Comparison of ENCODE assay signal across 8 cellular contexts in the genomic region with DNA sequence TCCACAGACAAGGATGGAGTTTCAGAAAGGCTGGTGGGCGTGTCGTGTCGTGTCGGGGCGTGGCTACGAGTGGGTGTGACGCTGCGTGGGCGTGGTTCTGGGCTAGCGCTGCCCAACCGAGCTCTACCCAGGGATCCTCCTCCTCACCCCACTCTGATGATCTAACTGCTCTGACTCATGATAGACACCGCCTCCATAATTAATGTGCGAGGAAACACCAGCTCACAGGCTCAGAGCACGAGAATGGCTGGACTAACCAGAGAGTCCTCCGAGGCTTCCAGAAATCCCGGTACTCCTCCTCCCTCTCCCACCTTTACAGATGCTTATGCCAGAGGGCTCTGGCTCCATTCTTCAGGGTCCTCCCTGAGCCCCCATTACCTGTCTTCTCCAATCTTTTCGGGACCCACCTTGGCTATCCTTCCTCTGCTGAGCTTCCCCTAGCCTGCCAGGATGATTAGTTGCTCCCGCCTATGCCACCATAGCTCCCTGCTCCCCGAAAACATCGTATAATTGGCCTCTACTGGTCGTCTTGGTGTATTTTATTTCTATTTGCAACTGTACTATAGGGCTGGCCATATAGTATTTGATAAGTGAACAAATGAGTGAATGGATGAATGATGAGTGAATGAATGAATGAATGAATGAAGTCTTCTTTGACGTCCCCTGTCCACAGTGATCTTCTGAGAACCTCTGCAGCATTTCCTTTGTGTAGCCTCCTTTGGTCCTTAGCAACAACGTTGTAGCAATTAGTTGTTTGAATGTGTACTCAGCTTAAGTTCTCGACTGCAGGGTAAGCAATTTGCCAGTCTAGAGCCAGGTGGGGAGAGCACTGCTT. TPM values are rescaled to one million over a fixed set of nuclear protein-coding genes. Genes with fewer than 3 reads are reported as not detected.
DNase-seq lines count a peak whose midpoint lies in the region; ATAC-seq and TF ChIP-seq lines count a peak whose summit lies in the region.

No MANE protein-coding gene starts in this region.

- no peak for TF ChIP-seq CTCF in activated CD8-positive, alpha-beta T cell treated with anti-CD3 and anti-CD28 coated beads for 36 hours (IDR thresholded peaks at IDR 0.05)

- peak; percentile 54 for ATAC-seq in HG02642 (IDR thresholded peaks at IDR 0.05; ENCODE audit: poor library complexity, unreplicated experiment)
- ATAC-seq in activated CD8-positive, alpha-beta T cell treated with anti-CD3 and anti-CD28 coated beads for 36 hours, result peak; percentile 98
- ATAC-seq in memory B cell (ENCODE audit: low read depth), result peak; percentile 94

- no peaks in the 10 kb centered on the region for H3K27me3 Mint-ChIP-seq in activated CD8-positive, alpha-beta T cell treated with anti-CD3 and anti-CD28 coated beads for 36 hours
- no peaks in the 10 kb centered on the region for H3K27me3 Mint-ChIP-seq in memory B cell

- no peaks in the 10 kb centered on the region for H3K36me3 Mint-ChIP-seq in activated CD8-positive, alpha-beta T cell treated with anti-CD3 and anti-CD28 coated beads for 36 hours (ENCODE audit: low read depth)
- no peaks in the 10 kb centered on the region for H3K36me3 Mint-ChIP-seq in memory B cell

- intact Hi-C loops in activated CD8-positive, alpha-beta T cell treated with anti-CD3 and anti-CD28 coated beads for 36 hours (cut with micrococcal nuclease), result no loop called here

- no peaks in the 10 kb centered on the region for H3K36me3 ChIP-seq in endocrine pancreas (ENCODE audit: control insufficient read depth, insufficient read depth, low read length)

- no peaks in the 10 kb centered on the region for H3K9me3 ChIP-seq in endocrine pancreas (ENCODE audit: control insufficient read depth, low read length)

- CTCF ChIA-PET in activated CD8-positive, alpha-beta T cell treated with anti-CD3 and anti-CD28 coated beads for 36 hours (lab: Charles Lee), result interaction anchor here (0.9 to 3.8 kb wide), 7 partner anchors 9 to 148 kb away, joined by 3 to 21 read pairs (median 5); no protein-coding TSS in a partner anchor

- H3K4me3 Mint-ChIP-seq in activated CD8-positive, alpha-beta T cell treated with anti-CD3 and anti-CD28 coated beads for 36 hours, result peak overlapping the region; percentile 63
- no peak overlapping the region for H3K4me3 Mint-ChIP-seq in memory B cell

- no peaks in the 10 kb centered on the region for H3K9me3 Mint-ChIP-seq in activated CD8-positive, alpha-beta T cell treated with anti-CD3 and anti-CD28 coated beads for 36 hours
- H3K9me3 Mint-ChIP-seq in memory B cell, result no peaks in the 10 kb centered on the region

- POLR2A ChIA-PET in activated CD8-positive, alpha-beta T cell treated with anti-CD3 and anti-CD28 coated beads for 36 hours (lab: Charles Lee), result interaction anchor here (1.2 kb wide), 1 partner anchor 43 kb away, joined by 3 read pairs; no protein-coding TSS in a partner anchor

- no peak overlapping the region for H3K9ac ChIP-seq in endocrine pancreas (ENCODE audit: control insufficient read depth, insufficient read depth, low read length)

- peak overlapping the region; percentile 67 for H3K4me3 ChIP-seq in endocrine pancreas (ENCODE audit: control insufficient read depth, insufficient read depth, low read length)

- peak overlapping the region; percentile 64 for H3K27ac Mint-ChIP-seq in activated CD8-positive, alpha-beta T cell treated with anti-CD3 and anti-CD28 coated beads for 36 hours
- H3K27ac Mint-ChIP-seq in memory B cell, result no peak overlapping the region

- H3K4me1 ChIP-seq in endocrine pancreas (ENCODE audit: control insufficient read depth, insufficient read depth, low read length), result peaks cover 5% of the 10 kb centered on the region

- H3K4me1 Mint-ChIP-seq in activated CD8-positive, alpha-beta T cell treated with anti-CD3 and anti-CD28 coated beads for 36 hours (ENCODE audit: low read depth), result peaks cover 17% of the 10 kb centered on the region
- peaks cover 5% of the 10 kb centered on the region for H3K4me1 Mint-ChIP-seq in memory B cell

- DNase-seq in CD1c-positive myeloid dendritic cell (ENCODE audit: extremely low spot score) (peak; percentile 96), NCI-H82 (lab: John Stamatoyannopoulos, UW) (peak; percentile 93), memory B cell (ENCODE audit: low spot score in 2 of 2) (peak in 1 of 2 donors; percentile 31), SKM-1 treated with dmso at 0.1 percent for 144 hours (lab: John Stamatoyannopoulos, UW; ENCODE audit: unreplicated experiment) (no peak)
- peak; percentile 90 for DNase-seq in activated CD8-positive, alpha-beta T cell treated with anti-CD3 and anti-CD28 coated beads for 36 hours
- DNase-seq in stimulated activated CD8-positive, alpha-beta memory T cell treated with anti-CD3 and anti-CD28 coated beads, Interleukin-15, amount 100 ng/mL, for 24 hours (ENCODE audit: low read depth), result peak; percentile 47

- H3K27me3 ChIP-seq in endocrine pancreas (ENCODE audit: control insufficient read depth, insufficient read depth, low read length), result no peaks in the 10 kb centered on the region

RNA-seq across cellular contexts. Expression of a gene that starts 21.7 kb away (rescaled TPM):
- total RNA-seq in activated CD8-positive, alpha-beta T cell treated with anti-CD3 and anti-CD28 coated beads for 36 hours, result 1 to 10 TPM; 3.5 to 4.7 TPM

RNA-seq across cellular contexts. Expression of a gene that starts 31.0 kb away (rescaled TPM):
- not detected for total RNA-seq in activated CD8-positive, alpha-beta T cell treated with anti-CD3 and anti-CD28 coated beads for 36 hours
